Comparison of ENCODE assay signal across 8 cellular contexts in genomic region chr7:156640949-156641485, GRCh38. TPM values are rescaled to one million over a fixed set of nuclear protein-coding genes. Genes with fewer than 3 reads are reported as not detected.
DNase-seq lines count a peak whose midpoint lies in the region; ATAC-seq and TF ChIP-seq lines count a peak whose summit lies in the region.

No MANE protein-coding gene starts in this region.

- peak; percentile 86 for DNase-seq in activated CD8-positive, alpha-beta memory T cell treated with anti-CD3 and anti-CD28 coated beads, Interleukin-2, amount 10 ng/mL, durations not matched to agents 7 days and 5 days
- no peak for DNase-seq in activated CD8-positive, alpha-beta memory T cell treated with anti-CD3 and anti-CD28 coated beads for 24 hours
- peak; percentile 52 for DNase-seq in NCI-H2227 treated with DMSO at 0.1 percent for 48 hours (lab: John Stamatoyannopoulos, UW)
- DNase-seq in activated effector memory CD4-positive, alpha-beta T cell treated with Interleukin-2 at 50 U/mL for 16 hours, result peak; percentile 48
- peak in 1 of 2 donors; percentile 35 for DNase-seq in cardiac muscle cell (ENCODE audit: low read depth in 1 of 2, low spot score in 1 of 2)
- DNase-seq in putamen (ENCODE audit: low spot score), result peak; percentile 28
- no peak for DNase-seq in NCI-H128 (lab: John Stamatoyannopoulos, UW; ENCODE audit: unreplicated experiment)

- H3K9me3 ChIP-seq in cardiac muscle cell (ENCODE audit: low read depth), result no peaks in the 10 kb centered on the region

- peaks cover 9% of the 10 kb centered on the region for H3K36me3 Mint-ChIP-seq in activated CD8-positive, alpha-beta memory T cell treated with anti-CD3 and anti-CD28 coated beads, Interleukin-2, amount 10 ng/mL, durations not matched to agents 7 days and 5 days

- peak overlapping the region; percentile 95 for H3K27ac Mint-ChIP-seq in activated CD8-positive, alpha-beta memory T cell treated with anti-CD3 and anti-CD28 coated beads, Interleukin-2, amount 10 ng/mL, durations not matched to agents 7 days and 5 days

- H3K4me1 Mint-ChIP-seq in activated CD8-positive, alpha-beta memory T cell treated with anti-CD3 and anti-CD28 coated beads, Interleukin-2, amount 10 ng/mL, durations not matched to agents 7 days and 5 days, result peaks cover 21% of the 10 kb centered on the region

- H3K27ac ChIP-seq in cardiac muscle cell, result no peak overlapping the region

- H3K4me3 Mint-ChIP-seq in activated CD8-positive, alpha-beta memory T cell treated with anti-CD3 and anti-CD28 coated beads, Interleukin-2, amount 10 ng/mL, durations not matched to agents 7 days and 5 days, result peak overlapping the region; percentile 85

- no peak for TF ChIP-seq CTCF in cardiac muscle cell (IDR thresholded peaks at IDR 0.05; ENCODE audit: low read depth, low read length)

- CTCF ChIA-PET in activated CD8-positive, alpha-beta memory T cell treated with anti-CD3 and anti-CD28 coated beads, Interleukin-2, amount 10 ng/mL, durations not matched to agents 7 days and 5 days (lab: Charles Lee), result interaction anchor here (0.6 to 2.0 kb wide), 6 partner anchors 12 to 309 kb away, joined by 3 to 7 read pairs (median 3); partner anchors contain the start of gene LMBR1

- peak; percentile 70 for ATAC-seq in activated CD8-positive, alpha-beta memory T cell treated with anti-CD3 and anti-CD28 coated beads, Interleukin-2, amount 10 ng/mL, durations not matched to agents 7 days and 5 days
- peak; percentile 47 for ATAC-seq in HG02943 (IDR thresholded peaks at IDR 0.05; ENCODE audit: low read depth, unreplicated experiment)

- H3K36me3 ChIP-seq in cardiac muscle cell, result no peaks in the 10 kb centered on the region

- no peaks in the 10 kb centered on the region for H3K27me3 ChIP-seq in cardiac muscle cell

- H3K9me3 Mint-ChIP-seq in activated CD8-positive, alpha-beta memory T cell treated with anti-CD3 and anti-CD28 coated beads, Interleukin-2, amount 10 ng/mL, durations not matched to agents 7 days and 5 days (ENCODE audit: low read depth), result no peaks in the 10 kb centered on the region

- H3K4me3 ChIP-seq in cardiac muscle cell, result peak overlapping the region; percentile 65

- H3K4me1 ChIP-seq in cardiac muscle cell (ENCODE audit: low read depth), result peaks cover 4% of the 10 kb centered on the region

- peaks cover 27% of the 10 kb centered on the region for H3K27me3 Mint-ChIP-seq in activated CD8-positive, alpha-beta memory T cell treated with anti-CD3 and anti-CD28 coated beads, Interleukin-2, amount 10 ng/mL, durations not matched to agents 7 days and 5 days

RNA-seq across cellular contexts. Expression of gene RNF32, which starts 0.4 kb away (rescaled TPM):
- total RNA-seq in activated CD8-positive, alpha-beta memory T cell treated with anti-CD3 and anti-CD28 coated beads, Interleukin-2, amount 10 ng/mL, durations not matched to agents 7 days and 5 days, result 1 to 10 TPM; 2.0 to 2.9 TPM
- 0.92 and 3.2 TPM in 2 replicates for total RNA-seq in cardiac muscle cell
- polyA plus RNA-seq in cardiac muscle cell, result 0.96 and 2.3 TPM in 2 replicates

Comparison
In these comparisons a context has a peak if more than half of its experiments do, and no peak if none do; other contexts are left out.
1. DNase-seq: peak in activated CD8-positive, alpha-beta memory T cell treated with anti-CD3 and anti-CD28 coated beads, Interleukin-2, amount 10 ng/mL, durations not matched to agents 7 days and 5 days (single experiment), NCI-H2227 treated with DMSO at 0.1 percent for 48 hours (single experiment), activated effector memory CD4-positive, alpha-beta T cell treated with Interleukin-2 at 50 U/mL for 16 hours (single experiment) and putamen (single experiment); none in activated CD8-positive, alpha-beta memory T cell treated with anti-CD3 and anti-CD28 coated beads for 24 hours (single experiment) and NCI-H128 (single experiment).